In genomic region chr1:27879374-27880082, GRCh38 we compare ENCODE assay signal across 14 cellular contexts. TPM values are rescaled to one million over a fixed set of nuclear protein-coding genes. Genes with fewer than 3 reads are reported as not detected.
DNase-seq lines count a peak whose midpoint lies in the region; ATAC-seq and TF ChIP-seq lines count a peak whose summit lies in the region.
"Had no signal": no experiment of that assay in that cellular context is flagged by ENCODE, and none has a peak within 500 bp of the region (broad histone marks: within the 10 kb centered on the region; RNA-seq: fewer than 3 reads in every experiment).

No MANE protein-coding gene starts in this region.

- H3K36me3 ChIP-seq in SK-N-SH (replicated peaks in 1 of 2; ENCODE audit: control insufficient read depth in 1 of 2, insufficient read depth in 2 of 2, low read length in 1 of 2) (no peaks in the 10 kb centered on the region), neural progenitor cell (no peaks in the 10 kb centered on the region)

- no peak overlapping the region for H3K4me3 Mint-ChIP-seq in activated CD4-positive, alpha-beta T cell treated with anti-CD3 and anti-CD28 coated beads, Interleukin-2, amount 10 ng/mL, durations not matched to agents 7 days and 5 days
- no peak overlapping the region for H3K4me3 Mint-ChIP-seq in neural progenitor cell

- H3K36me3 Mint-ChIP-seq in activated CD4-positive, alpha-beta T cell treated with anti-CD3 and anti-CD28 coated beads, Interleukin-2, amount 10 ng/mL, durations not matched to agents 7 days and 5 days (ENCODE audit: low read depth), result peaks cover 16% of the 10 kb centered on the region
- H3K36me3 Mint-ChIP-seq in neural progenitor cell, result peaks cover 2% of the 10 kb centered on the region

- TF ChIP-seq EP300 in SK-N-SH (IDR thresholded peaks at IDR 0.05; ENCODE audit: borderline replicate concordance in 1 of 2, low read depth in 1 of 2, low read length in 1 of 2), result peak in 1 of 2 experiments; percentile 51; a peak in 1 of 4 replicates

- no peaks in the 10 kb centered on the region for H4K20me1 ChIP-seq in SK-N-SH (ENCODE audit: insufficient read depth)
- no peaks in the 10 kb centered on the region for H4K20me1 ChIP-seq in neural progenitor cell (ENCODE audit: low read depth)

- no peak for DNase-seq in activated CD4-positive, alpha-beta T cell treated with anti-CD3 and anti-CD28 coated beads, Interleukin-2, amount 10 ng/mL, durations not matched to agents 7 days and 5 days
- no peak for DNase-seq in activated CD4-positive, alpha-beta T cell treated with anti-CD3 and anti-CD28 coated beads for 1 hour
- DNase-seq in SK-N-SH, result peak; percentile 78
- DNase-seq in neural progenitor cell (ENCODE audit: low spot score), result no peak
- DNase-seq: amygdala, Caco-2, NCI-H2029 treated with DMSO at 0.1 percent for 48 hours, NCI-H524, stomach had no signal

- H3K9me3 Mint-ChIP-seq in activated CD4-positive, alpha-beta T cell treated with anti-CD3 and anti-CD28 coated beads, Interleukin-2, amount 10 ng/mL, durations not matched to agents 7 days and 5 days, result no peaks in the 10 kb centered on the region
- no peaks in the 10 kb centered on the region for H3K9me3 Mint-ChIP-seq in neural progenitor cell

- H3K79me2 ChIP-seq in SK-N-SH (ENCODE audit: insufficient read depth) (no peaks in the 10 kb centered on the region), neural progenitor cell (ENCODE audit: low read depth) (no peaks in the 10 kb centered on the region)

- H3K9ac ChIP-seq in SK-N-SH (no peak overlapping the region), neural progenitor cell (no peak overlapping the region)

- H3F3A ChIP-seq in SK-N-SH (replicated peaks; ENCODE audit: insufficient read depth) (peaks cover 4% of the 10 kb centered on the region), neural progenitor cell (ENCODE audit: low read depth) (no peaks in the 10 kb centered on the region)

- peak overlapping the region; percentile 28 for H3K27ac Mint-ChIP-seq in activated CD4-positive, alpha-beta T cell treated with anti-CD3 and anti-CD28 coated beads, Interleukin-2, amount 10 ng/mL, durations not matched to agents 7 days and 5 days
- peak overlapping the region; percentile 46 for H3K27ac Mint-ChIP-seq in neural progenitor cell

- H2AFZ ChIP-seq in SK-N-SH (ENCODE audit: low read depth), result no peak overlapping the region
- H2AFZ ChIP-seq in neural progenitor cell (replicated peaks), result no peak overlapping the region

- TF ChIP-seq CTCF in SK-N-SH (IDR thresholded peaks at IDR 0.05) (no peak), neural progenitor cell (IDR thresholded peaks at IDR 0.05) (no peak)

- peaks cover 18% of the 10 kb centered on the region for H3K4me1 Mint-ChIP-seq in activated CD4-positive, alpha-beta T cell treated with anti-CD3 and anti-CD28 coated beads, Interleukin-2, amount 10 ng/mL, durations not matched to agents 7 days and 5 days
- no peaks in the 10 kb centered on the region for H3K4me1 Mint-ChIP-seq in neural progenitor cell

- H3K27ac ChIP-seq in SK-N-SH (ENCODE audit: low read depth in 2 of 2, low read length in 1 of 2) (no peak overlapping the region; a peak in 1 of 4 replicates), neural progenitor cell (no peak overlapping the region)
- H3K27ac ChIP-seq: A549, Peyer's patch, skin epidermis had no signal

- 56% methylated on average over 4 of the region's 10 CpGs for WGBS in SK-N-SH (ENCODE audit: low lambda C conversion rate)

- no peak overlapping the region for H3K4me3 ChIP-seq in SK-N-SH (ENCODE audit: low read depth in 2 of 2, low read length in 1 of 2)
- no peak overlapping the region for H3K4me3 ChIP-seq in neural progenitor cell
- H3K4me3 ChIP-seq: A549, Peyer's patch, skin epidermis, stomach had no signal

- no peak for TF ChIP-seq RAD21 in SK-N-SH (IDR thresholded peaks at IDR 0.05; ENCODE audit: low read length)

- CTCF ChIA-PET in activated CD4-positive, alpha-beta T cell treated with anti-CD3 and anti-CD28 coated beads, Interleukin-2, amount 10 ng/mL, durations not matched to agents 7 days and 5 days (lab: Charles Lee), result interaction anchor here (1.2 to 1.5 kb wide), 3 partner anchors 8 to 22 kb away, joined by 3 to 4 read pairs (median 4); no protein-coding TSS in a partner anchor
- CTCF ChIA-PET in SK-N-SH (lab: Yijun Ruan, JAX), result interaction anchor here (1.8 kb wide), 1 partner anchor 22 kb away, joined by 10 read pairs; no protein-coding TSS in a partner anchor

- H3K4me1 ChIP-seq in SK-N-SH (ENCODE audit: control insufficient read depth in 1 of 2, insufficient read depth in 2 of 2, low read depth in 1 of 2, low read length in 1 of 2) (peaks cover 0 to 18% of the 10 kb centered on the region in 2 experiments; a peak in 1 of 4 replicates), neural progenitor cell (no peaks in the 10 kb centered on the region)
- H3K4me1 ChIP-seq: Caco-2 had no signal

- H3K27me3 ChIP-seq in SK-N-SH (ENCODE audit: insufficient read depth) (no peaks in the 10 kb centered on the region), neural progenitor cell (no peaks in the 10 kb centered on the region)
- H3K27me3 ChIP-seq: Peyer's patch, stomach had no signal

- POLR2A ChIA-PET in activated CD4-positive, alpha-beta T cell treated with anti-CD3 and anti-CD28 coated beads, Interleukin-2, amount 10 ng/mL, durations not matched to agents 7 days and 5 days (lab: Charles Lee), result no interaction called here
- POLR2A ChIA-PET in SK-N-SH (lab: Yijun Ruan, JAX), result no interaction called here

- no peaks in the 10 kb centered on the region for H3K9me2 ChIP-seq in SK-N-SH

- H3K27me3 Mint-ChIP-seq in activated CD4-positive, alpha-beta T cell treated with anti-CD3 and anti-CD28 coated beads, Interleukin-2, amount 10 ng/mL, durations not matched to agents 7 days and 5 days, result no peaks in the 10 kb centered on the region
- H3K27me3 Mint-ChIP-seq in neural progenitor cell (ENCODE audit: insufficient read depth, low read depth), result peaks cover 4% of the 10 kb centered on the region

- no peak overlapping the region for H3K4me2 ChIP-seq in SK-N-SH
- H3K4me2 ChIP-seq in neural progenitor cell, result no peak overlapping the region
- H3K4me2 ChIP-seq: A549 had no signal

- H3K9me3 ChIP-seq in SK-N-SH, result no peaks in the 10 kb centered on the region
- no peaks in the 10 kb centered on the region for H3K9me3 ChIP-seq in neural progenitor cell (ENCODE audit: low read depth)
- H3K9me3 ChIP-seq: A549, Caco-2, Peyer's patch, stomach had no signal

- no peak for ATAC-seq in GM18498 (IDR thresholded peaks at IDR 0.05; ENCODE audit: unreplicated experiment)
- no peak for ATAC-seq in GM18502 (IDR thresholded peaks at IDR 0.05; ENCODE audit: poor library complexity, unreplicated experiment)
- ATAC-seq: A549 had no signal

TF ChIP-seq in SK-N-SH, 30 proteins besides CTCF, POLR2A, EP300 and RAD21:
- TF ChIP-seq TEAD4 (IDR thresholded peaks at IDR 0.05; ENCODE audit: borderline replicate concordance, insufficient read depth) (no peak), ELF1 (IDR thresholded peaks at IDR 0.05) (no peak), NFIC (IDR thresholded peaks at IDR 0.05; ENCODE audit: borderline replicate concordance) (no peak), MAX (IDR thresholded peaks at IDR 0.05; ENCODE audit: low read depth) (no peak), EZH2phosphoT487 (IDR thresholded peaks at IDR 0.05; ENCODE audit: borderline replicate concordance, low read depth) (no peak), GATA2 (CRISPR knock-in tag; IDR thresholded peaks at IDR 0.05) (peak; percentile 34; the same call in 1 of the 2 replicates), RCOR1 (IDR thresholded peaks at IDR 0.05; ENCODE audit: low read length) (peak; percentile 62; the same call in 1 of the 2 replicates)

RNA-seq across cellular contexts. Expression of gene THEMIS2, which starts 7.2 kb away (rescaled TPM):
- total RNA-seq in activated CD4-positive, alpha-beta T cell treated with anti-CD3 and anti-CD28 coated beads, Interleukin-2, amount 10 ng/mL, durations not matched to agents 7 days and 5 days, result 10 to 100 TPM; 24.3 to 31.1 TPM
- 4.1 and 4.9 TPM in 2 replicates for polyA plus RNA-seq in SK-N-SH (2012; rRNA removed)
- 2.2 and 3.0 TPM in 2 replicates for polyA plus RNA-seq in SK-N-SH (2012; cell fraction: cytosol; rRNA removed)
- polyA plus RNA-seq in SK-N-SH (2012; cell fraction: nucleus; rRNA removed), result 5.5 and 6.4 TPM in 2 replicates
- 1.7 and 6.7 TPM in 2 replicates for total RNA-seq in neural progenitor cell (ENCODE audit: low replicate concordance)

RNA-seq across cellular contexts. Expression of gene RPA2, which starts 34.8 kb away (rescaled TPM):
- total RNA-seq in activated CD4-positive, alpha-beta T cell treated with anti-CD3 and anti-CD28 coated beads, Interleukin-2, amount 10 ng/mL, durations not matched to agents 7 days and 5 days, result 10 to 100 TPM; 62.7 to 63.8 TPM
- 39.8 and 39.9 TPM in 2 replicates for polyA plus RNA-seq in SK-N-SH (2012; rRNA removed)
- polyA plus RNA-seq in SK-N-SH (2012; cell fraction: cytosol; rRNA removed), result 39.9 and 41.1 TPM in 2 replicates
- polyA plus RNA-seq in SK-N-SH (2012; cell fraction: nucleus; rRNA removed), result 14.9 and 26.1 TPM in 2 replicates
- 94.3 and 97.0 TPM in 2 replicates for total RNA-seq in neural progenitor cell (ENCODE audit: low replicate concordance)

RNA-seq across cellular contexts. Expression of gene PPP1R8, which starts 48.9 kb away (rescaled TPM):
- 10 to 100 TPM; 55.8 to 57.5 TPM for total RNA-seq in activated CD4-positive, alpha-beta T cell treated with anti-CD3 and anti-CD28 coated beads, Interleukin-2, amount 10 ng/mL, durations not matched to agents 7 days and 5 days
- 41.8 and 55.4 TPM in 2 replicates for polyA plus RNA-seq in SK-N-SH (2012; rRNA removed)
- polyA plus RNA-seq in SK-N-SH (2012; cell fraction: cytosol; rRNA removed), result 46.2 and 58.1 TPM in 2 replicates
- 15.8 and 32.2 TPM in 2 replicates for polyA plus RNA-seq in SK-N-SH (2012; cell fraction: nucleus; rRNA removed)
- total RNA-seq in neural progenitor cell (ENCODE audit: low replicate concordance), result 61.2 and 66.3 TPM in 2 replicates

RNA-seq across cellular contexts. Expression of gene SMPDL3B, which starts 55.3 kb away (rescaled TPM):
- under 1 TPM; 0.20 to 0.21 TPM for total RNA-seq in activated CD4-positive, alpha-beta T cell treated with anti-CD3 and anti-CD28 coated beads, Interleukin-2, amount 10 ng/mL, durations not matched to agents 7 days and 5 days
- polyA plus RNA-seq in SK-N-SH (2012; rRNA removed), result 0.67 and 0.95 TPM in 2 replicates
- polyA plus RNA-seq in SK-N-SH (2012; cell fraction: cytosol; rRNA removed), result 0.35 and 0.46 TPM in 2 replicates
- 0.64 and 0.82 TPM in 2 replicates for polyA plus RNA-seq in SK-N-SH (2012; cell fraction: nucleus; rRNA removed)
- total RNA-seq in neural progenitor cell (ENCODE audit: low replicate concordance), result 1.2 and 3.9 TPM in 2 replicates
